In genomic region chr6:136792945-136793289, GRCh38 we compare ENCODE assay signal across 1 cellular context.
TF ChIP-seq lines count a peak whose summit lies in the region.

No MANE protein-coding gene starts in this region.

TF ChIP-seq in HEK293, 187 proteins besides CTCF, POLR2A, EP300 and RAD21 (continued from another document and continues in another):
- TF ChIP-seq REST (tag by site-specific recombination; IDR thresholded peaks at IDR 0.05), result no peak; the same call in 1 of the 2 replicates
- no peak for TF ChIP-seq ZNF350 (tag by site-specific recombination; IDR thresholded peaks at IDR 0.05)
- TF ChIP-seq ZNF777 (tag by site-specific recombination; IDR thresholded peaks at IDR 0.05; ENCODE audit: borderline replicate concordance), result no peak
- no peak for TF ChIP-seq RBAK (tag by site-specific recombination; IDR thresholded peaks at IDR 0.05)
- peak; percentile 98 for TF ChIP-seq ZEB2 (tag by site-specific recombination; IDR thresholded peaks at IDR 0.05)
- TF ChIP-seq IKZF3 (tag by site-specific recombination; IDR thresholded peaks at IDR 0.05), result 0 out of 2 replicates have a peak, but pooled peaks have one; percentile 24
- no peak for TF ChIP-seq TRIM28 (IDR thresholded peaks at IDR 0.05; ENCODE audit: borderline replicate concordance, low read length)
- no peak for TF ChIP-seq ZNF548 (tag by site-specific recombination; IDR thresholded peaks at IDR 0.05)
- TF ChIP-seq ZNF362 (tag by site-specific recombination; IDR thresholded peaks at IDR 0.05), result no peak
- 0 out of 2 replicates have a peak, but pooled peaks have one; percentile 35 for TF ChIP-seq SP3 (tag by site-specific recombination; IDR thresholded peaks at IDR 0.05)
- TF ChIP-seq ZNF513 (tag by site-specific recombination; IDR thresholded peaks at IDR 0.05), result no peak
- peak; percentile 91 for TF ChIP-seq ZNF2 (tag by site-specific recombination; IDR thresholded peaks at IDR 0.05)
- peak; percentile 45; the same call in 1 of the 2 replicates for TF ChIP-seq SP2 (tag by site-specific recombination; IDR thresholded peaks at IDR 0.05)
- TF ChIP-seq KLF7 (tag by site-specific recombination; IDR thresholded peaks at IDR 0.05; ENCODE audit: borderline replicate concordance), result no peak
- TF ChIP-seq ZFP37 (tag by site-specific recombination; IDR thresholded peaks at IDR 0.05), result 0 out of 2 replicates have a peak, but pooled peaks have one; percentile 91
- no peak for TF ChIP-seq OVOL3 (tag by site-specific recombination; IDR thresholded peaks at IDR 0.05)
- no peak for TF ChIP-seq ZSCAN5A (tag by site-specific recombination; IDR thresholded peaks at IDR 0.05)
- TF ChIP-seq ZNF501 (tag by site-specific recombination; IDR thresholded peaks at IDR 0.05), result peak; percentile 94; the same call in 1 of the 2 replicates
- no peak for TF ChIP-seq ZBTB8A (tag by site-specific recombination; IDR thresholded peaks at IDR 0.05)
- no peak for TF ChIP-seq ZNF514 (tag by site-specific recombination; IDR thresholded peaks at IDR 0.05)
- peak; percentile 57; the same call in 1 of the 2 replicates for TF ChIP-seq ZIC2 (tag by site-specific recombination; IDR thresholded peaks at IDR 0.05)
- TF ChIP-seq ZNF416 (tag by site-specific recombination; IDR thresholded peaks at IDR 0.05), result no peak
- TF ChIP-seq ZNF132 (tag by site-specific recombination; IDR thresholded peaks at IDR 0.05; ENCODE audit: borderline replicate concordance), result no peak
- no peak for TF ChIP-seq ZNF23 (tag by site-specific recombination; IDR thresholded peaks at IDR 0.05; ENCODE audit: borderline replicate concordance)
- TF ChIP-seq ZNF146 (tag by site-specific recombination; IDR thresholded peaks at IDR 0.05), result no peak
- TF ChIP-seq INSM2 (tag by site-specific recombination; IDR thresholded peaks at IDR 0.05), result no peak
- TF ChIP-seq ZNF660 (tag by site-specific recombination; IDR thresholded peaks at IDR 0.05), result peak; percentile 57; the same call in 1 of the 2 replicates
- TF ChIP-seq ZNF629 (tag by site-specific recombination; IDR thresholded peaks at IDR 0.05), result peak; percentile 57; the same call in 1 of the 2 replicates
- no peak for TF ChIP-seq HOXD13 (CRISPR knock-in tag; IDR thresholded peaks at IDR 0.05; ENCODE audit: borderline replicate concordance)
- no peak for TF ChIP-seq ZSCAN18 (tag by site-specific recombination; IDR thresholded peaks at IDR 0.05)
- no peak for TF ChIP-seq ZNF791 (tag by site-specific recombination; IDR thresholded peaks at IDR 0.05)
- no peak for TF ChIP-seq ZNF837 (tag by site-specific recombination; IDR thresholded peaks at IDR 0.05)
- peak; percentile 91 for TF ChIP-seq ZSCAN30 (tag by site-specific recombination; IDR thresholded peaks at IDR 0.05)
- TF ChIP-seq ZNF335 (tag by site-specific recombination; conservative IDR thresholded peaks at IDR 0.05), result peak; percentile 68
- no peak for TF ChIP-seq ZNF223 (tag by site-specific recombination; IDR thresholded peaks at IDR 0.05)
- no peak for TF ChIP-seq ZNF785 (tag by site-specific recombination; IDR thresholded peaks at IDR 0.05)
- TF ChIP-seq ZNF510 (tag by site-specific recombination; IDR thresholded peaks at IDR 0.05; ENCODE audit: insufficient replicate concordance), result no peak
- TF ChIP-seq ZNF19 (tag by site-specific recombination; IDR thresholded peaks at IDR 0.05; ENCODE audit: low read depth), result no peak
- TF ChIP-seq ZNF138 (tag by site-specific recombination; IDR thresholded peaks at IDR 0.05; ENCODE audit: borderline replicate concordance), result no peak
- no peak for TF ChIP-seq ZNF449 (tag by site-specific recombination; IDR thresholded peaks at IDR 0.05)
- no peak for TF ChIP-seq ZNF580 (tag by site-specific recombination; IDR thresholded peaks at IDR 0.05)
- peak; percentile 74; the same call in 1 of the 2 replicates for TF ChIP-seq ZNF600 (tag by site-specific recombination; IDR thresholded peaks at IDR 0.05)
- TF ChIP-seq YY1 (tag by site-specific recombination; IDR thresholded peaks at IDR 0.05), result 0 out of 2 replicates have a peak, but pooled peaks have one; percentile 14
- TF ChIP-seq EGR2 (tag by site-specific recombination; IDR thresholded peaks at IDR 0.05; ENCODE audit: low read depth), result peak; percentile 13; the same call in 1 of the 2 replicates
- TF ChIP-seq HIC1 (tag by site-specific recombination; IDR thresholded peaks at IDR 0.05), result no peak
- no peak for TF ChIP-seq ZBTB11 (tag by site-specific recombination; conservative IDR thresholded peaks at IDR 0.05; ENCODE audit: low read depth)
- peak; percentile 50; the same call in 1 of the 2 replicates for TF ChIP-seq ZBTB48 (tag by site-specific recombination; IDR thresholded peaks at IDR 0.05)
